20 cellular contexts compared by ENCODE assay signal in the genomic region with DNA sequence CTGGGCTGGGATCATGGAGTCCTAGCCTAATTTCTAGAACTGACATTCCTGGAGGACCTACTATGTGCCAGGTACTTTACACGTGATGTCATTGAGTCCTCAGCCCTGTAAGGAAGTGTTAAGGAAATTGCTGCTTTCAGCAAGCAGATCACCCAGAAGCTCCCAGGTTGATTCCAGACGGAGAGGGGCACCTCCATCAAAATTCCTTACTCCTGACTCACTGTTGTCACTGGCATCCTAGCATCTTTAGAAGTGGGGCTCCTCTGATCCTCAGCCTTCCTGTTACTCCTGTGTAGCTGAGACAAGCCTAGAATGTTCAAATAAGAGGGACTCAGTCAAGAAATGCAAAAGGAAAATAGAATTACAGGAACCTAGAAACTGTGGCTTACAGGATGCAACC.
DNase-seq lines count a peak whose midpoint lies in the region; ATAC-seq, FAIRE-seq and TF ChIP-seq lines count a peak whose summit lies in the region.
"Had no signal": no experiment of that assay in that cellular context is flagged by ENCODE, and none has a peak within 500 bp of the region (broad histone marks: within the 10 kb centered on the region; RNA-seq: fewer than 3 reads in every experiment).

No MANE protein-coding gene starts in this region.

- no peak for TF ChIP-seq CTCF in PC-3 (conservative IDR thresholded peaks at IDR 0.05; ENCODE audit: low read depth, low read length)
- no peak for TF ChIP-seq CTCF in endodermal cell (conservative IDR thresholded peaks at IDR 0.05)
- no peak for TF ChIP-seq CTCF in MCF 10A (IDR thresholded peaks at IDR 0.05; ENCODE audit: unreplicated experiment)

- H3K79me2 ChIP-seq in PC-3 (ENCODE audit: low read length) = no peaks in the 10 kb centered on the region
- H3K79me2 ChIP-seq: parathyroid adenoma had no signal

- CTCF ChIA-PET in PC-3 (lab: Charles Lee) (interaction anchor here (0.6 kb wide), 1 partner anchor 56 kb away, joined by 3 read pairs; no protein-coding TSS in a partner anchor), MCF 10A (lab: Yijun Ruan, JAX) (interaction anchor here (0.7 kb wide), 1 partner anchor 416 kb away, joined by 3 read pairs; no protein-coding TSS in a partner anchor)

- H4K20me1 ChIP-seq in PC-3 (ENCODE audit: low read length) = no peaks in the 10 kb centered on the region

- no peak overlapping the region for H3K4me3 ChIP-seq in PC-3 (ENCODE audit: low read length)
- no peak overlapping the region for H3K4me3 ChIP-seq in endodermal cell (ENCODE audit: low read length)
- H3K4me3 ChIP-seq: adrenal gland, esophagus muscularis mucosa, SK-N-MC had no signal

- H3K27ac Mint-ChIP-seq in endodermal cell (peak overlapping the region; percentile 66), MCF 10A (ENCODE audit: low read depth, unreplicated experiment) (no peak overlapping the region)
- H3K27ac Mint-ChIP-seq: immature natural killer cell; naive thymus-derived CD4-positive, alpha-beta T cell had no signal

- peaks cover 9% of the 10 kb centered on the region; the same call in 1 of the 2 replicates for H3K4me1 ChIP-seq in PC-3 (ENCODE audit: insufficient read depth, low read length)
- H3K4me1 ChIP-seq in endodermal cell (ENCODE audit: control insufficient read depth, insufficient read depth, low read length) = peaks cover 4% of the 10 kb centered on the region
- H3K4me1 ChIP-seq: adrenal gland, BE2C, esophagus muscularis mucosa, parathyroid adenoma had no signal

- H3K4me3 Mint-ChIP-seq in endodermal cell = no peak overlapping the region
- H3K4me3 Mint-ChIP-seq in MCF 10A (ENCODE audit: unreplicated experiment) = no peak overlapping the region
- H3K4me3 Mint-ChIP-seq: immature natural killer cell; naive thymus-derived CD4-positive, alpha-beta T cell had no signal

- ATAC-seq in PC-3 (peak; percentile 98), HG03025 (IDR thresholded peaks at IDR 0.05; ENCODE audit: low FRiP score, unreplicated experiment) (no peak)
- ATAC-seq: naive thymus-derived CD4-positive, alpha-beta T cell had no signal

- H3K27me3 Mint-ChIP-seq in endodermal cell (ENCODE audit: insufficient read depth) (peaks cover 3% of the 10 kb centered on the region), MCF 10A (ENCODE audit: insufficient read depth, unreplicated experiment) (no peaks in the 10 kb centered on the region)

- H3K36me3 Mint-ChIP-seq in endodermal cell (ENCODE audit: low read depth) (no peaks in the 10 kb centered on the region), MCF 10A (ENCODE audit: insufficient read depth, unreplicated experiment) (no peaks in the 10 kb centered on the region)
- H3K36me3 Mint-ChIP-seq: immature natural killer cell; naive thymus-derived CD4-positive, alpha-beta T cell had no signal

- no peak overlapping the region for H3K9ac ChIP-seq in PC-3 (ENCODE audit: low read length)
- no peak overlapping the region for H3K9ac ChIP-seq in endodermal cell (ENCODE audit: extremely low read depth, low read length, poor library complexity, severe bottlenecking)
- H3K9ac ChIP-seq: parathyroid adenoma had no signal

- intact Hi-C loops in PC-3 (cut with micrococcal nuclease) (no loop called here), MCF 10A (cut with micrococcal nuclease) (no loop called here)

- no peaks in the 10 kb centered on the region for H3K9me3 Mint-ChIP-seq in endodermal cell
- no peaks in the 10 kb centered on the region for H3K9me3 Mint-ChIP-seq in MCF 10A (ENCODE audit: unreplicated experiment)
- H3K9me3 Mint-ChIP-seq: immature natural killer cell; naive thymus-derived CD4-positive, alpha-beta T cell had no signal

- 35 to 67% methylated on average over 2 of the region's 2 CpGs for WGBS in endodermal cell (ENCODE audit: insufficient coverage in 1 of 2, insufficient read length in 1 of 2), 2 experiments

- H3K36me3 ChIP-seq in PC-3 (ENCODE audit: low read depth, low read length) (no peaks in the 10 kb centered on the region), endodermal cell (ENCODE audit: control insufficient read depth, insufficient read depth, low read length) (no peaks in the 10 kb centered on the region)
- H3K36me3 ChIP-seq: adrenal gland, BE2C, esophagus muscularis mucosa had no signal

- H3K4me2 ChIP-seq in PC-3 (ENCODE audit: low read length) = no peak overlapping the region

- H3K4me1 Mint-ChIP-seq in endodermal cell (peaks cover 10% of the 10 kb centered on the region), MCF 10A (ENCODE audit: insufficient read depth, unreplicated experiment) (no peaks in the 10 kb centered on the region)

- FAIRE-seq in urothelium cell line (lab: Jason Lieb, UNC) = no peak

- no peak overlapping the region for H2AFZ ChIP-seq in PC-3 (ENCODE audit: low read length)
- H2AFZ ChIP-seq: parathyroid adenoma had no signal

- DNase-seq in HCEC 1CT (peak; percentile 18), PC-3 (peak; percentile 83), endodermal cell (peak; percentile 76), urothelium cell line (ENCODE audit: low spot score) (peak; percentile 73), MCF 10A (ENCODE audit: unreplicated experiment) (no peak), GM19240 (ENCODE audit: insufficient read length, low spot score) (no peak)
- DNase-seq: activated CD4-positive, alpha-beta T cell treated with anti-CD3 and anti-CD28 coated beads for 4 hours; activated gamma-delta T cell; adrenal gland; BE2C; immature natural killer cell; naive thymus-derived CD4-positive, alpha-beta T cell; NCI-H1930; NCI-H524 treated with DMSO at 0.1 percent for 48 hours; stimulated activated CD4-positive, alpha-beta T cell treated with anti-CD3 and anti-CD28 coated beads, Interleukin-4, amount 100 ng/mL, for 1 hour had no signal

- BruUV-seq in PC-3 (replicated peaks; lab: Mats Ljungman, UMichigan) (no TSS peak), MCF 10A (replicated peaks; lab: Mats Ljungman, UMichigan) (no TSS peak)

- H3K9me3 ChIP-seq in PC-3 (ENCODE audit: low read length) (no peaks in the 10 kb centered on the region), endodermal cell (ENCODE audit: control insufficient read depth, low read length) (no peaks in the 10 kb centered on the region)
- H3K9me3 ChIP-seq: adrenal gland, BE2C, Caco-2, esophagus muscularis mucosa had no signal

- POLR2A ChIA-PET in PC-3 (lab: Charles Lee; ENCODE audit: unreplicated experiment) (no interaction called here), MCF 10A (lab: Yijun Ruan, JAX) (no interaction called here)

- H3K27me3 ChIP-seq in PC-3 (ENCODE audit: low read length) (no peaks in the 10 kb centered on the region), endodermal cell (ENCODE audit: control insufficient read depth, insufficient read depth, low read length, poor library complexity, severe bottlenecking) (no peaks in the 10 kb centered on the region)
- H3K27me3 ChIP-seq: adrenal gland, BE2C, esophagus muscularis mucosa had no signal

- H3F3A ChIP-seq in PC-3 (ENCODE audit: low read length, unreplicated experiment) = no peaks in the 10 kb centered on the region

- no peaks in the 10 kb centered on the region for H3K9me2 ChIP-seq in PC-3 (replicated peaks; ENCODE audit: low read length)

- H3K27ac ChIP-seq in PC-3 (ENCODE audit: low read length) (no peak overlapping the region), endodermal cell (ENCODE audit: low read depth, low read length) (no peak overlapping the region)
- H3K27ac ChIP-seq: adrenal gland, esophagus muscularis mucosa, parathyroid adenoma, SK-N-MC had no signal

Comparison
In these comparisons a context has a peak if more than half of its experiments do, and no peak if none do; other contexts are left out.
1. DNase-seq: peak in HCEC 1CT (single experiment), PC-3 (single experiment), endodermal cell (single experiment) and urothelium cell line (single experiment); none in MCF 10A (single experiment) and GM19240 (single experiment).